8 cellular contexts compared by ENCODE assay signal in the genomic region with DNA sequence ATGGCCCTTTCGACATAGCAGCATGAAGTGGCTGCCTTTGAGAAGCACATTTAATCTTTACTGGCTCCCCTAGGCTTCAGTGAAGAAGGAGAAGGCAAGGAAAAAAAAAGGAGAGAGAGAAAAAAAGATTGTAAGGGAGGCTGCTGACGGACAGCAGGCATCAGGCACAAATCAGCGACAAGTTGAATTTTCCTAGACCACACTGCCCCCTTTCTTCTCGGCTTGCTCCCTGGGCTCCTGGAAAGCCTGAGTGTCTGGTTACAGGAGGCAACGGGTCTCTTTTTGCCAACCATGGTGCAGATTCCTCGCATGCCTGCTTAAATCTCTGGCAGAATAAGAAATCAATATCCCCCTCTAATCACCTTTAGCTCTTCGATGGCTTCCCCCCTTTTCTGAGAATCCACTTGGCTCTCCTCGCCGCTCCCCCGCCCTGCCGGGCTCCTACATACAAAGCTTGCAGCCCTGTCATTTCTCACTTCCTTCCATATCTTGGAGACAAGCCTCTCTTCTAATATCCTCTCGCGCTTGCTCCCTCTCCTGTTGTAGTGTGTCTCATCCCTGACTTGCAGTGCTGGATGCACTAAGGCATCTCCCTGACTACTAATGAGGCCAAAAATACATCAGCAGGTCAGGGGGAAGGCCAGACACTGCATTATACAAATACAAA. TPM values are rescaled to one million over a fixed set of nuclear protein-coding genes. Genes with fewer than 3 reads are reported as not detected.
DNase-seq lines count a peak whose midpoint lies in the region; ATAC-seq, FAIRE-seq and TF ChIP-seq lines count a peak whose summit lies in the region.

No MANE protein-coding gene starts in this region.

- H3K36me3 ChIP-seq in BE2C: no peaks in the 10 kb centered on the region
- no peaks in the 10 kb centered on the region for H3K36me3 ChIP-seq in endothelial cell of umbilical vein (ENCODE audit: control insufficient read depth in 2 of 2, extremely low read depth in 1 of 2, insufficient read depth in 2 of 2, low read length in 2 of 2)
- H3K36me3 ChIP-seq in upper lobe of left lung: no peaks in the 10 kb centered on the region

- TF ChIP-seq POLR2A in endothelial cell of umbilical vein (IDR thresholded peaks at IDR 0.05; ENCODE audit: low read depth, low read length): no peak
- TF ChIP-seq POLR2A in upper lobe of left lung (IDR thresholded peaks at IDR 0.05): no peak

- DNase-seq in BE2C: peak; percentile 66
- DNase-seq in NCI-H69 (lab: John Stamatoyannopoulos, UW): peak; percentile 77
- peak; percentile 89 for DNase-seq in endothelial cell of umbilical vein (ENCODE audit: low read depth, low spot score)
- peak; percentile 61 to 85 for DNase-seq in lung microvascular endothelial cell (ENCODE audit: low read depth in 2 of 2)
- DNase-seq in upper lobe of left lung: peak; percentile 43 to 62
- no peak for DNase-seq in stimulated activated CD4-positive, alpha-beta T cell treated with anti-CD3 and anti-CD28 coated beads, Interleukin-2, amount 100 ng/mL, for 24 hours

- H3K4me3 ChIP-seq in BE2C (ENCODE audit: low read depth, low read length): peak overlapping the region; percentile 68
- peak overlapping the region in 2 of 3 experiments; percentile 69 to 70 for H3K4me3 ChIP-seq in endothelial cell of umbilical vein (replicated peaks in 1 of 3; ENCODE audit: insufficient read depth in 1 of 3, low read depth in 1 of 3, low read length in 3 of 3)
- H3K4me3 ChIP-seq in upper lobe of left lung: peak overlapping the region in 3 of 4 donors; percentile 24 to 35 (median 34)

- H3K9me3 ChIP-seq in BE2C: no peaks in the 10 kb centered on the region
- H3K9me3 ChIP-seq in endothelial cell of umbilical vein (replicated peaks; ENCODE audit: control insufficient read depth, insufficient read depth, low read length): no peaks in the 10 kb centered on the region
- no peaks in the 10 kb centered on the region for H3K9me3 ChIP-seq in upper lobe of left lung

- POLR2A ChIA-PET in endothelial cell of umbilical vein (lab: Charles Lee): interaction anchor here (0.6 kb wide), 2 partner anchors 108 to 260 kb away, joined by 3 to 5 read pairs; no protein-coding TSS in a partner anchor

- peak; percentile 70 to 81 for ATAC-seq in upper lobe of left lung (ENCODE audit: low FRiP score in 2 of 2)
- no peak for ATAC-seq in HG03097 (IDR thresholded peaks at IDR 0.05; ENCODE audit: low FRiP score, unreplicated experiment)
- no peak for ATAC-seq in GM18870 (IDR thresholded peaks at IDR 0.05; ENCODE audit: unreplicated experiment)

- CTCF ChIA-PET in endothelial cell of umbilical vein (lab: Charles Lee): interaction anchor here (0.8 to 5.3 kb wide), 22 partner anchors 9 to 447 kb away, joined by 3 to 52 read pairs (median 4); no protein-coding TSS in a partner anchor

- no peak for TF ChIP-seq EP300 in upper lobe of left lung (IDR thresholded peaks at IDR 0.05)

- H3K27ac ChIP-seq in endothelial cell of umbilical vein (ENCODE audit: insufficient read depth, low read depth, low read length) (peak overlapping the region; percentile 71), upper lobe of left lung (peak overlapping the region in 2 of 4 donors; percentile 24 to 63)

- H3K9ac ChIP-seq in endothelial cell of umbilical vein (replicated peaks; ENCODE audit: extremely low read depth, insufficient read depth, low read length): peak overlapping the region; percentile 74

- no peak overlapping the region for H2AFZ ChIP-seq in endothelial cell of umbilical vein (ENCODE audit: low read depth, low read length)

- peak; percentile 66 for FAIRE-seq in endothelial cell of umbilical vein (lab: Jason Lieb, UNC)

- peak; percentile 77 for TF ChIP-seq CTCF in BE2C (IDR thresholded peaks at IDR 0.05; ENCODE audit: low read depth, low read length)
- TF ChIP-seq CTCF in endothelial cell of umbilical vein (IDR thresholded peaks at IDR 0.05; ENCODE audit: extremely low read depth in 1 of 2, insufficient read depth in 1 of 2, low read depth in 1 of 2, low read length in 2 of 2): peak; percentile 45 to 64
- TF ChIP-seq CTCF in upper lobe of left lung (IDR thresholded peaks at IDR 0.05): peak in 4 of 6 experiments; percentile 25 to 57 (median 42)

- no peaks in the 10 kb centered on the region for H3K9me1 ChIP-seq in endothelial cell of umbilical vein (replicated peaks; ENCODE audit: control insufficient read depth, extremely low read depth, insufficient read depth, low read length)

- 4 to 9% methylated on average over 13 of the region's 13 CpGs for WGBS in upper lobe of left lung, 2 donors

- dilution Hi-C loops in endothelial cell of umbilical vein (cut with MboI; ENCODE audit: extremely low pct_ligation_motif_present, low sequenced_read_pairs): no loop called here

- H3K79me2 ChIP-seq in endothelial cell of umbilical vein (ENCODE audit: control insufficient read depth, insufficient read depth, low read length): peaks cover 81% of the 10 kb centered on the region

- no peaks in the 10 kb centered on the region for H4K20me1 ChIP-seq in endothelial cell of umbilical vein (replicated peaks; ENCODE audit: control insufficient read depth, extremely low read depth, insufficient read depth, low read length)

- H3K4me2 ChIP-seq in endothelial cell of umbilical vein (ENCODE audit: insufficient read depth, low read length): peak overlapping the region; percentile 98

- H3K27me3 ChIP-seq in BE2C (peaks cover 8% of the 10 kb centered on the region), endothelial cell of umbilical vein (ENCODE audit: control insufficient read depth in 2 of 2, insufficient read depth in 2 of 2, low read length in 2 of 2) (no peaks in the 10 kb centered on the region), upper lobe of left lung (peaks cover 0 to 6% (median 2%) of the 10 kb centered on the region in 4 donors)

- intact Hi-C loops in endothelial cell of umbilical vein (cut with micrococcal nuclease): loop anchor here (1.0 to 5.0 kb wide), 9 partner anchors 31 to 634 kb away; no protein-coding TSS in a partner anchor

- peaks cover 3% of the 10 kb centered on the region; the same call in 1 of the 2 replicates for H3K4me1 ChIP-seq in BE2C
- H3K4me1 ChIP-seq in endothelial cell of umbilical vein (ENCODE audit: control insufficient read depth, extremely low read depth, insufficient read depth, low read length): peaks cover 74% of the 10 kb centered on the region
- peaks cover 5 to 10% (median 9%) of the 10 kb centered on the region in 4 donors for H3K4me1 ChIP-seq in upper lobe of left lung

- no TSS peak for BruUV-seq in endothelial cell of umbilical vein (replicated peaks; lab: Mats Ljungman, UMichigan)

TF ChIP-seq in endothelial cell of umbilical vein, 7 proteins besides CTCF, POLR2A, EP300 and RAD21:
- no peak for TF ChIP-seq FOS (IDR thresholded peaks at IDR 0.05; ENCODE audit: borderline replicate concordance, insufficient read depth, low read length)
- TF ChIP-seq MYC (IDR thresholded peaks at IDR 0.05; ENCODE audit: low read depth, low read length): no peak
- TF ChIP-seq, protein P1, sequence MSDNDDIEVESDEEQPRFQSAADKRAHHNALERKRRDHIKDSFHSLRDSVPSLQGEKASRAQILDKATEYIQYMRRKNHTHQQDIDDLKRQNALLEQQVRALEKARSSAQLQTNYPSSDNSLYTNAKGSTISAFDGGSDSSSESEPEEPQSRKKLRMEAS (IDR thresholded peaks at IDR 0.05; ENCODE audit: insufficient read depth, insufficient read length): no peak
- no peak for TF ChIP-seq EZH2 (IDR thresholded peaks at IDR 0.05; ENCODE audit: borderline replicate concordance, low read depth, low read length, severe bottlenecking)
- TF ChIP-seq POLR2AphosphoS5 (IDR thresholded peaks at IDR 0.05; ENCODE audit: insufficient read depth, low read depth, low read length): peak; percentile 6
- TF ChIP-seq JUN (IDR thresholded peaks at IDR 0.05; ENCODE audit: borderline replicate concordance, insufficient read depth, insufficient read length, low read depth): no peak
- no peak for TF ChIP-seq GATA2 (IDR thresholded peaks at IDR 0.05; ENCODE audit: insufficient read depth, insufficient read length, low read depth, low read length)

RNA-seq across cellular contexts. Expression of a gene that starts 14.3 kb away (rescaled TPM):
- polyA plus RNA-seq in BE2C (2012; ENCODE audit: insufficient read depth, insufficient read length, low read depth): not detected
- 2.4 and 3.5 TPM in 2 replicates for total RNA-seq in endothelial cell of umbilical vein
- 0.12 TPM in 1 of 2 replicates, not detected in the other for polyA plus RNA-seq in endothelial cell of umbilical vein
- polyA plus RNA-seq in endothelial cell of umbilical vein (2011; cell fraction: cytosol; rRNA removed): not detected in 2 replicates
- 0.84 and 0.93 TPM in 2 replicates for polyA plus RNA-seq in endothelial cell of umbilical vein (2011; cell fraction: nucleus; rRNA removed)
- 0.21 TPM in 1 of 2 replicates, not detected in the other for polyA plus RNA-seq in endothelial cell of umbilical vein (2012)
- polyA minus RNA-seq in endothelial cell of umbilical vein: 3.8 and 4.3 TPM in 2 replicates
- polyA minus RNA-seq in endothelial cell of umbilical vein (2011; cell fraction: cytosol; rRNA and poly(A)+ RNA removed): not detected
- polyA minus RNA-seq in endothelial cell of umbilical vein (2011; cell fraction: nucleus; rRNA and poly(A)+ RNA removed): 8.1 and 24.4 TPM in 2 replicates
- 0.22 TPM in 1 of 2 replicates, not detected in the other for total RNA-seq in lung microvascular endothelial cell
- 1 to 10 TPM in 1 of 6 donors, under 1 TPM in 1, not detected in 4; 0.30 to 6.3 TPM for total RNA-seq in upper lobe of left lung

Comparison
In these comparisons a context has a peak if more than half of its experiments do, and no peak if none do; other contexts are left out.
1. DNase-seq: peak in BE2C (single experiment), NCI-H69 (single experiment), endothelial cell of umbilical vein (single experiment), lung microvascular endothelial cell (2 of 2) and upper lobe of left lung (2 of 2); none in stimulated activated CD4-positive, alpha-beta T cell treated with anti-CD3 and anti-CD28 coated beads, Interleukin-2, amount 100 ng/mL, for 24 hours (0 of 2).
2. ATAC-seq: peak in upper lobe of left lung (2 of 2); none in HG03097 (single experiment) and GM18870 (single experiment).
3. Peak in every context shown above with its lines, with median percentiles within 50 percentile points of each other: H3K4me3 ChIP-seq and CTCF ChIP-seq.